Comparison of ENCODE assay signal across 10 cellular contexts in the genomic region with DNA sequence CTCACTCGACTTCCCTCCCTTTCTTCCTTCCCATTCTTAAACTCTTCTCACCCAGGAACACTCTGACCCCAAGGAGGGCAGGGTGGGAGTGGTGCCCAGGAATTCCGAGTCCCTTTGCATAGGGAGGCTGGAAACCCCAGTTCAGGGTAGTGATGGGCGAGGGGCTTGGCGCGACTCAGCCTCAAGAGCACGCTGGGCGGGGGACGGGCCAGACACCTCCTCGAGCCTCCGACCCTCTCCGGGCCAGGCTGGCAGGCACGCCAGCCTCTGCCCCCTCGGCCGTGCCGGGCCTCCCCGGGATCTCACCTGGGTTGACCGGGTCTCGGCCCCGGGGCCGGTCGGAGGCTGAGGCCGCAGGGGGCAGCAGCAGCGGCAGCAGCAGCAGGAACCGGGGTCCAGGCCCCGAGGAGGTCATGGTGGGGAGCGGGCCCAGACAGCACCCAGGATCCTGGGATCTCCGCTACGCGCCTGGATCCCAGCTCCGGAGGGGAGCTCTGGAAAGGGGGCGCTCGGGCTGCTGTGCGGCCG. TPM values are rescaled to one million over a fixed set of nuclear protein-coding genes. Genes with fewer than 3 reads are reported as not detected.
DNase-seq lines count a peak whose midpoint lies in the region; ATAC-seq and TF ChIP-seq lines count a peak whose summit lies in the region.
"Had no signal": no experiment of that assay in that cellular context is flagged by ENCODE, and none has a peak within 500 bp of the region (broad histone marks: within the 10 kb centered on the region; RNA-seq: fewer than 3 reads in every experiment).

No MANE protein-coding gene starts in this region.

- H3K4me3 Mint-ChIP-seq in natural killer cell treated with Interleukin-12 subunit alpha and Interleukin-12 subunit beta and Interleukin-15 and Interleukin-18, amount 100 ng/mL, for 72 hours: peak overlapping the region; percentile 97

- H3K4me3 ChIP-seq in GM23248 (peak overlapping the region; percentile 95), OCI-LY1 (ENCODE audit: low read depth, low read length, poor library complexity, severe bottlenecking) (peak overlapping the region; percentile 85)
- peak overlapping the region; percentile 80 for H3K4me3 ChIP-seq in effector memory CD4-positive, alpha-beta T cell (ENCODE audit: insufficient read depth, low read depth, low read length, poor library complexity, severe bottlenecking)

- H3F3A ChIP-seq in GM23248 (ENCODE audit: insufficient read depth) (no peaks in the 10 kb centered on the region), OCI-LY1 (ENCODE audit: insufficient read depth, low read length) (no peaks in the 10 kb centered on the region)

- H3K36me3 ChIP-seq in GM23248 (ENCODE audit: low read depth) (peaks cover 18% of the 10 kb centered on the region; the same call in 1 of the 2 replicates), OCI-LY1 (ENCODE audit: insufficient read depth, low read length) (no peaks in the 10 kb centered on the region)
- H3K36me3 ChIP-seq in effector memory CD4-positive, alpha-beta T cell (ENCODE audit: control insufficient read depth, insufficient read depth, low read length): peaks cover 12% of the 10 kb centered on the region

- peak in 1 of 2 donors; percentile 41 for ATAC-seq in natural killer cell treated with Interleukin-12 subunit alpha and Interleukin-12 subunit beta and Interleukin-15 and Interleukin-18, amount 100 ng/mL, for 72 hours

- H3K9ac ChIP-seq in GM23248 (peak overlapping the region; percentile 88), OCI-LY1 (ENCODE audit: low read length) (peak overlapping the region; percentile 82)

- H3K9me3 Mint-ChIP-seq in natural killer cell treated with Interleukin-12 subunit alpha and Interleukin-12 subunit beta and Interleukin-15 and Interleukin-18, amount 100 ng/mL, for 72 hours: no peaks in the 10 kb centered on the region

- H3K36me3 Mint-ChIP-seq in natural killer cell treated with Interleukin-12 subunit alpha and Interleukin-12 subunit beta and Interleukin-15 and Interleukin-18, amount 100 ng/mL, for 72 hours: no peaks in the 10 kb centered on the region

- peaks cover 76% of the 10 kb centered on the region for H3K79me2 ChIP-seq in GM23248 (ENCODE audit: insufficient read depth)
- H3K79me2 ChIP-seq in OCI-LY1 (ENCODE audit: insufficient read depth, low read length): no peaks in the 10 kb centered on the region; the same call in 1 of the 2 replicates

- 1 to 2% methylated on average over 22 to 31 of the region's 34 CpGs for WGBS in GM23248 (ENCODE audit: low coverage in 1 of 2, low lambda C conversion rate in 2 of 2, missing lambda C conversion rate in 2 of 2), 2 experiments

- DNase-seq in GM23248 (no peak), NCI-H524 treated with DMSO at 0.1 percent for 48 hours (lab: John Stamatoyannopoulos, UW) (no peak), occipital lobe (lab: John Stamatoyannopoulos, UW) (no peak), NCI-H187 (lab: John Stamatoyannopoulos, UW) (no peak)
- no peak for DNase-seq in effector memory CD4-positive, alpha-beta T cell
- no peak for DNase-seq in natural killer cell treated with Interleukin-12 subunit alpha and Interleukin-12 subunit beta and Interleukin-15 and Interleukin-18, amount 100 ng/mL, for 72 hours (ENCODE audit: low spot score)

- H3K4me1 ChIP-seq in GM23248 (ENCODE audit: insufficient read depth) (peaks cover 21% of the 10 kb centered on the region), OCI-LY1 (ENCODE audit: insufficient read depth, low read length, severe bottlenecking) (peaks cover 31% of the 10 kb centered on the region)
- H3K4me1 ChIP-seq in effector memory CD4-positive, alpha-beta T cell (ENCODE audit: control insufficient read depth, insufficient read depth, low read length, poor library complexity, severe bottlenecking): peaks cover 23% of the 10 kb centered on the region

- peak overlapping the region; percentile 93 for H3K4me2 ChIP-seq in GM23248 (ENCODE audit: unreplicated experiment)
- peak overlapping the region; percentile 97 for H3K4me2 ChIP-seq in OCI-LY1 (ENCODE audit: low read length)

- H3K9me2 ChIP-seq in GM23248 (ENCODE audit: insufficient read depth): no peaks in the 10 kb centered on the region
- H3K9me2 ChIP-seq in OCI-LY1 (ENCODE audit: low read depth, low read length): no peaks in the 10 kb centered on the region

- H3K27me3 Mint-ChIP-seq in natural killer cell treated with Interleukin-12 subunit alpha and Interleukin-12 subunit beta and Interleukin-15 and Interleukin-18, amount 100 ng/mL, for 72 hours: no peaks in the 10 kb centered on the region

- no peaks in the 10 kb centered on the region for H3K27me3 ChIP-seq in GM23248 (replicated peaks; ENCODE audit: insufficient read depth)
- no peaks in the 10 kb centered on the region for H3K27me3 ChIP-seq in OCI-LY1 (ENCODE audit: insufficient read depth, low read length)
- H3K27me3 ChIP-seq in effector memory CD4-positive, alpha-beta T cell (replicated peaks; ENCODE audit: control insufficient read depth, insufficient read depth, low read length, poor library complexity, severe bottlenecking): no peaks in the 10 kb centered on the region

- peaks cover 27 to 34% of the 10 kb centered on the region in 2 donors for H3K4me1 Mint-ChIP-seq in natural killer cell treated with Interleukin-12 subunit alpha and Interleukin-12 subunit beta and Interleukin-15 and Interleukin-18, amount 100 ng/mL, for 72 hours (ENCODE audit: low read depth in 2 of 2)

- in situ Hi-C loops in GM23248 (cut with MboI): no loop called here

- H3K9me3 ChIP-seq in GM23248 (ENCODE audit: low read depth) (no peaks in the 10 kb centered on the region), OCI-LY1 (ENCODE audit: low read length) (no peaks in the 10 kb centered on the region)
- no peaks in the 10 kb centered on the region for H3K9me3 ChIP-seq in effector memory CD4-positive, alpha-beta T cell (ENCODE audit: control insufficient read depth, low read length)

- H4K20me1 ChIP-seq in GM23248 (ENCODE audit: insufficient read depth): no peaks in the 10 kb centered on the region
- no peaks in the 10 kb centered on the region for H4K20me1 ChIP-seq in OCI-LY1 (ENCODE audit: insufficient read depth, low read length)

- TF ChIP-seq CTCF in GM12873 (IDR thresholded peaks at IDR 0.05; ENCODE audit: insufficient read depth, low read depth, low read length, missing control alignments) (peak; percentile 24), OCI-LY1 (IDR thresholded peaks at IDR 0.05; ENCODE audit: low read length) (peak; percentile 24; the same call in 1 of the 2 replicates)

- H2AFZ ChIP-seq in GM23248 (peak overlapping the region; percentile 93), OCI-LY1 (ENCODE audit: low read length) (no peak overlapping the region)

- H3K27ac Mint-ChIP-seq in natural killer cell treated with Interleukin-12 subunit alpha and Interleukin-12 subunit beta and Interleukin-15 and Interleukin-18, amount 100 ng/mL, for 72 hours: peak overlapping the region; percentile 91 to 97

- H3K27ac ChIP-seq in GM23248: peak overlapping the region; percentile 94
- no peak overlapping the region for H3K27ac ChIP-seq in OCI-LY1 (ENCODE audit: low read depth, low read length, poor library complexity, severe bottlenecking)
- H3K27ac ChIP-seq in effector memory CD4-positive, alpha-beta T cell (ENCODE audit: insufficient read depth, low read length, poor library complexity, severe bottlenecking): peak overlapping the region; percentile 73

RNA-seq across cellular contexts. Expression of a gene that starts 0.5 kb away (rescaled TPM):
- 126 and 149 TPM in 2 replicates for total RNA-seq in GM23248 (2014; rRNA removed; shearing (Covaris generic))
- 189 and 190 TPM in 2 replicates for polyA plus RNA-seq in GM23248 (2016; fragmentation: Nextera tagmentation; extraction: Ambion mirVana)
- 10 to 100 TPM; 66.2 to 72.3 TPM for total RNA-seq in natural killer cell treated with Interleukin-12 subunit alpha and Interleukin-12 subunit beta and Interleukin-15 and Interleukin-18, amount 100 ng/mL, for 72 hours
- total RNA-seq in occipital lobe: 10.5 TPM

RNA-seq across cellular contexts. Expression of a gene that starts 1.0 kb away (rescaled TPM):
- total RNA-seq in GM23248 (2014; rRNA removed; shearing (Covaris generic)): 98.0 and 102 TPM in 2 replicates
- polyA plus RNA-seq in GM23248 (2016; fragmentation: Nextera tagmentation; extraction: Ambion mirVana): 119 and 129 TPM in 2 replicates
- 10 to 100 TPM; 57.6 to 57.8 TPM for total RNA-seq in natural killer cell treated with Interleukin-12 subunit alpha and Interleukin-12 subunit beta and Interleukin-15 and Interleukin-18, amount 100 ng/mL, for 72 hours
- 35.7 TPM for total RNA-seq in occipital lobe

RNA-seq across cellular contexts. Expression of a gene that starts 16.1 kb away (rescaled TPM):
- total RNA-seq in GM23248 (2014; rRNA removed; shearing (Covaris generic)): not detected in 2 replicates
- not detected in 2 replicates for polyA plus RNA-seq in GM23248 (2016; fragmentation: Nextera tagmentation; extraction: Ambion mirVana)
- not detected for total RNA-seq in natural killer cell treated with Interleukin-12 subunit alpha and Interleukin-12 subunit beta and Interleukin-15 and Interleukin-18, amount 100 ng/mL, for 72 hours
- total RNA-seq in occipital lobe: not detected
- total RNA-seq: activated CD8-positive, alpha-beta memory T cell treated with anti-CD3 and anti-CD28 coated beads for 36 hours; subcutaneous adipose tissue had no signal

RNA-seq across cellular contexts. Expression of a gene that starts 20.7 kb away (rescaled TPM):
- 2.9 and 5.0 TPM in 2 replicates for total RNA-seq in GM23248 (2014; rRNA removed; shearing (Covaris generic))
- 0.81 and 1.4 TPM in 2 replicates for polyA plus RNA-seq in GM23248 (2016; fragmentation: Nextera tagmentation; extraction: Ambion mirVana)
- total RNA-seq in natural killer cell treated with Interleukin-12 subunit alpha and Interleukin-12 subunit beta and Interleukin-15 and Interleukin-18, amount 100 ng/mL, for 72 hours: 10 to 100 TPM; 16.6 to 34.0 TPM
- total RNA-seq in occipital lobe: 6.4 TPM

RNA-seq across cellular contexts. Expression of a gene that starts 28.0 kb away (rescaled TPM):
- total RNA-seq in GM23248 (2014; rRNA removed; shearing (Covaris generic)): 169 and 193 TPM in 2 replicates
- 235 and 237 TPM in 2 replicates for polyA plus RNA-seq in GM23248 (2016; fragmentation: Nextera tagmentation; extraction: Ambion mirVana)
- total RNA-seq in natural killer cell treated with Interleukin-12 subunit alpha and Interleukin-12 subunit beta and Interleukin-15 and Interleukin-18, amount 100 ng/mL, for 72 hours: 100 to 1,000 TPM in 1 of 2 donors, 10 to 100 TPM in 1; 93.1 to 102 TPM
- total RNA-seq in occipital lobe: 59.9 TPM
